In genomic region chr3:17738921-17739320, GRCh38 we compare ENCODE assay signal across 14 cellular contexts. TPM values are rescaled to one million over a fixed set of nuclear protein-coding genes. Genes with fewer than 3 reads are reported as not detected.
DNase-seq lines count a peak whose midpoint lies in the region; ATAC-seq, FAIRE-seq and TF ChIP-seq lines count a peak whose summit lies in the region.
"Had no signal": no experiment of that assay in that cellular context is flagged by ENCODE, and none has a peak within 500 bp of the region (broad histone marks: within the 10 kb centered on the region; RNA-seq: fewer than 3 reads in every experiment).

No MANE protein-coding gene starts in this region.

- H4K20me1 ChIP-seq in Loucy (ENCODE audit: insufficient read depth, low read length, poor library complexity, severe bottlenecking) = peaks cover 33% of the 10 kb centered on the region
- no peaks in the 10 kb centered on the region for H4K20me1 ChIP-seq in K562 (replicated peaks; ENCODE audit: control insufficient read depth, insufficient read depth, low read length)

- no peaks in the 10 kb centered on the region for H3F3A ChIP-seq in Loucy (ENCODE audit: low read depth)

- H3K9me3 Mint-ChIP-seq in CD4-positive, CD25-positive, alpha-beta regulatory T cell = no peaks in the 10 kb centered on the region
- H3K9me3 Mint-ChIP-seq in natural killer cell treated with Interleukin-12 subunit alpha and Interleukin-12 subunit beta and Interleukin-15 and Interleukin-18, amount 100 ng/mL, for 72 hours = no peaks in the 10 kb centered on the region

- peaks cover 34 to 63% (median 49%) of the 10 kb centered on the region in 4 donors for H3K4me1 Mint-ChIP-seq in CD4-positive, CD25-positive, alpha-beta regulatory T cell
- peaks cover 27 to 46% of the 10 kb centered on the region in 2 donors for H3K4me1 Mint-ChIP-seq in natural killer cell treated with Interleukin-12 subunit alpha and Interleukin-12 subunit beta and Interleukin-15 and Interleukin-18, amount 100 ng/mL, for 72 hours (ENCODE audit: low read depth in 2 of 2)

- no peak for DNase-seq in CD4-positive, CD25-positive, alpha-beta regulatory T cell
- DNase-seq in K562 (ENCODE audit: extremely low read depth in 1 of 4, low spot score in 3 of 4) = peak in 1 of 4 experiments; percentile 49
- no peak for DNase-seq in natural killer cell treated with Interleukin-12 subunit alpha and Interleukin-12 subunit beta and Interleukin-15 and Interleukin-18, amount 100 ng/mL, for 72 hours (ENCODE audit: low spot score)
- DNase-seq in adrenal gland = no peak
- DNase-seq in COLO829 (ENCODE audit: low spot score) = no peak
- no peak for DNase-seq in NCI-H345 (lab: John Stamatoyannopoulos, UW)
- DNase-seq in aorta = no peak
- DNase-seq: activated CD8-positive, alpha-beta T cell treated with anti-CD3 and anti-CD28 coated beads, Interleukin-2, amount 10 ng/mL, durations not matched to agents 7 days and 5 days; activated effector memory CD4-positive, alpha-beta T cell treated with Interleukin-2 at 50 U/mL for 16 hours; gastrocnemius medialis; NCI-H2029 treated with DMSO at 0.1 percent for 48 hours; ovary had no signal

- H3K36me3 Mint-ChIP-seq in CD4-positive, CD25-positive, alpha-beta regulatory T cell = peaks cover 13% of the 10 kb centered on the region
- no peaks in the 10 kb centered on the region for H3K36me3 Mint-ChIP-seq in natural killer cell treated with Interleukin-12 subunit alpha and Interleukin-12 subunit beta and Interleukin-15 and Interleukin-18, amount 100 ng/mL, for 72 hours

- H3K27me3 Mint-ChIP-seq in CD4-positive, CD25-positive, alpha-beta regulatory T cell = no peaks in the 10 kb centered on the region
- no peaks in the 10 kb centered on the region for H3K27me3 Mint-ChIP-seq in natural killer cell treated with Interleukin-12 subunit alpha and Interleukin-12 subunit beta and Interleukin-15 and Interleukin-18, amount 100 ng/mL, for 72 hours

- H3K4me3 ChIP-seq in CD4-positive, CD25-positive, alpha-beta regulatory T cell (ENCODE audit: low read depth, low read length) = peak overlapping the region; percentile 42
- H3K4me3 ChIP-seq in Loucy (ENCODE audit: low read length, poor library complexity, severe bottlenecking) (peak overlapping the region; percentile 84), K562 (peak overlapping the region; percentile 70), adrenal gland (no peak overlapping the region), aorta (ENCODE audit: low read length in 2 of 2) (no peak overlapping the region)
- H3K4me3 ChIP-seq: gastrocnemius medialis, ovary, SJSA1 had no signal

- no TSS peak for BruUV-seq in K562 (replicated peaks; lab: Mats Ljungman, UMichigan)

- H3K27ac Mint-ChIP-seq in CD4-positive, CD25-positive, alpha-beta regulatory T cell = peak overlapping the region; percentile 13 to 80 (median 78)
- H3K27ac Mint-ChIP-seq in natural killer cell treated with Interleukin-12 subunit alpha and Interleukin-12 subunit beta and Interleukin-15 and Interleukin-18, amount 100 ng/mL, for 72 hours = peak overlapping the region; percentile 64 to 92
- H3K27ac Mint-ChIP-seq: activated CD8-positive, alpha-beta T cell treated with anti-CD3 and anti-CD28 coated beads, Interleukin-2, amount 10 ng/mL, durations not matched to agents 7 days and 5 days had no signal

- H3K4me2 ChIP-seq in Loucy (ENCODE audit: low read depth, low read length, poor library complexity, severe bottlenecking) = peak overlapping the region; percentile 89
- peak overlapping the region; percentile 83 for H3K4me2 ChIP-seq in K562 (ENCODE audit: insufficient read depth, low read length)

- no peaks in the 10 kb centered on the region for H3K9me2 ChIP-seq in Loucy (replicated peaks; ENCODE audit: low read depth, low read length)

- no peaks in the 10 kb centered on the region for H3K36me3 ChIP-seq in CD4-positive, CD25-positive, alpha-beta regulatory T cell (ENCODE audit: control insufficient read depth, insufficient read depth, low read length)
- H3K36me3 ChIP-seq in Loucy (ENCODE audit: insufficient read depth, low read length) (no peaks in the 10 kb centered on the region), K562 (ENCODE audit: control insufficient read depth, insufficient read depth, low read length) (no peaks in the 10 kb centered on the region; the same call in 2 of the 3 replicates), adrenal gland (replicated peaks in 1 of 2) (no peaks in the 10 kb centered on the region), aorta (ENCODE audit: control insufficient read depth in 1 of 2, insufficient read depth in 2 of 2, low read length in 1 of 2) (no peaks in the 10 kb centered on the region)
- H3K36me3 ChIP-seq: gastrocnemius medialis, ovary, SJSA1 had no signal

- H3K9me3 ChIP-seq in CD4-positive, CD25-positive, alpha-beta regulatory T cell (ENCODE audit: control insufficient read depth in 2 of 2, low read length in 2 of 2) = no peaks in the 10 kb centered on the region
- no peaks in the 10 kb centered on the region for H3K9me3 ChIP-seq in Loucy (ENCODE audit: insufficient read depth, low read depth, low read length)
- no peaks in the 10 kb centered on the region for H3K9me3 ChIP-seq in K562 (replicated peaks; ENCODE audit: control insufficient read depth, insufficient read depth, low read depth, low read length)
- no peaks in the 10 kb centered on the region for H3K9me3 ChIP-seq in adrenal gland (replicated peaks in 1 of 3)
- H3K9me3 ChIP-seq in aorta (ENCODE audit: control insufficient read depth, low read length) = no peaks in the 10 kb centered on the region
- H3K9me3 ChIP-seq: gastrocnemius medialis, ovary, SJSA1 had no signal

- ATAC-seq in CD4-positive, CD25-positive, alpha-beta regulatory T cell (ENCODE audit: low read depth in 2 of 2) = no peak
- ATAC-seq in K562 (no peak), aorta (ENCODE audit: low FRiP score) (no peak)
- ATAC-seq in natural killer cell treated with Interleukin-12 subunit alpha and Interleukin-12 subunit beta and Interleukin-15 and Interleukin-18, amount 100 ng/mL, for 72 hours = no peak
- ATAC-seq: activated CD8-positive, alpha-beta T cell treated with anti-CD3 and anti-CD28 coated beads, Interleukin-2, amount 10 ng/mL, durations not matched to agents 7 days and 5 days; gastrocnemius medialis had no signal

- peaks cover 37% of the 10 kb centered on the region for H3K4me1 ChIP-seq in CD4-positive, CD25-positive, alpha-beta regulatory T cell (ENCODE audit: control insufficient read depth, insufficient read depth, low read length, poor library complexity, severe bottlenecking)
- H3K4me1 ChIP-seq in Loucy (ENCODE audit: insufficient read depth, low read length, poor library complexity, severe bottlenecking) (peaks cover 65% of the 10 kb centered on the region), K562 (replicated peaks in 1 of 2; ENCODE audit: control insufficient read depth in 2 of 2, insufficient read depth in 2 of 2, low read length in 2 of 2) (peaks cover 14 to 26% of the 10 kb centered on the region in 2 experiments), adrenal gland (replicated peaks in 1 of 2) (peaks cover 16 to 44% of the 10 kb centered on the region in 2 donors), aorta (ENCODE audit: control insufficient read depth in 1 of 2, insufficient read depth in 2 of 2, low read length in 2 of 2) (no peaks in the 10 kb centered on the region)

- H2AFZ ChIP-seq in Loucy (ENCODE audit: low read length) (no peak overlapping the region), K562 (ENCODE audit: low read depth, low read length) (peak overlapping the region; percentile 93)

- no peaks in the 10 kb centered on the region for H3K27me3 ChIP-seq in CD4-positive, CD25-positive, alpha-beta regulatory T cell (ENCODE audit: control insufficient read depth, insufficient read depth, low read length)
- H3K27me3 ChIP-seq in Loucy (ENCODE audit: insufficient read depth, low read length, poor library complexity, severe bottlenecking) (no peaks in the 10 kb centered on the region), K562 (ENCODE audit: control insufficient read depth in 2 of 2, insufficient read depth in 2 of 2, low read length in 2 of 2) (no peaks in the 10 kb centered on the region), adrenal gland (no peaks in the 10 kb centered on the region), aorta (ENCODE audit: control insufficient read depth in 1 of 2, insufficient read depth in 2 of 2, low read length in 1 of 2) (no peaks in the 10 kb centered on the region)
- H3K27me3 ChIP-seq: gastrocnemius medialis, ovary, SJSA1 had no signal

- WGBS in K562 (ENCODE audit: insufficient coverage, low coverage, missing lambda C conversion rate) = 8% methylated on average over 2 of the region's 2 CpGs
- WGBS in adrenal gland, 4 donors = 83 to 90% (median 86%) methylated on average over 2 of the region's 2 CpGs
- WGBS in aorta, 2 donors = 72 to 82% methylated on average over 2 of the region's 2 CpGs

- peak overlapping the region; percentile 2 for H3K27ac ChIP-seq in CD4-positive, CD25-positive, alpha-beta regulatory T cell (ENCODE audit: insufficient read depth, low read length, poor library complexity, severe bottlenecking)
- H3K27ac ChIP-seq in K562 (ENCODE audit: extremely low read depth, low read depth, low read length) (peak overlapping the region; percentile 93), adrenal gland (peak overlapping the region in 2 of 5 donors; percentile 13 to 98), aorta (ENCODE audit: low read depth in 1 of 2, low read length in 2 of 2) (no peak overlapping the region)
- H3K27ac ChIP-seq: gastrocnemius medialis, ovary, SJSA1 had no signal

- H3K79me2 ChIP-seq in Loucy (ENCODE audit: insufficient read depth, low read length) (peaks cover 80% of the 10 kb centered on the region), K562 (ENCODE audit: control insufficient read depth, insufficient read depth, low read length) (peaks cover 75% of the 10 kb centered on the region)

- intact Hi-C loops in K562 (cut with micrococcal nuclease) (no loop called here), adrenal gland (cut with DNase I) (no loop called here), aorta (cut with DNase I) (no loop called here)

- TF ChIP-seq RAD21 in K562 (CRISPR knock-in tag; conservative IDR thresholded peaks at IDR 0.05 in 1 of 2, IDR thresholded peaks at IDR 0.05 in 1 of 2) = no peak

- H3K9me1 ChIP-seq in K562 (ENCODE audit: control insufficient read depth, insufficient read depth, low read length) = no peaks in the 10 kb centered on the region

- H3K4me3 Mint-ChIP-seq in CD4-positive, CD25-positive, alpha-beta regulatory T cell = peak overlapping the region in 2 of 4 donors; percentile 6 to 73
- H3K4me3 Mint-ChIP-seq in natural killer cell treated with Interleukin-12 subunit alpha and Interleukin-12 subunit beta and Interleukin-15 and Interleukin-18, amount 100 ng/mL, for 72 hours = peak overlapping the region; percentile 54
- H3K4me3 Mint-ChIP-seq: activated CD8-positive, alpha-beta T cell treated with anti-CD3 and anti-CD28 coated beads, Interleukin-2, amount 10 ng/mL, durations not matched to agents 7 days and 5 days had no signal

- TF ChIP-seq EP300 in K562 (IDR thresholded peaks at IDR 0.05; ENCODE audit: low read length) = no peak

- TF ChIP-seq CTCF in Loucy (conservative IDR thresholded peaks at IDR 0.05; ENCODE audit: low read length) (no peak), K562 (IDR thresholded peaks at IDR 0.05 in 2 of 3, conservative IDR thresholded peaks at IDR 0.05 in 1 of 3; ENCODE audit: insufficient read depth in 2 of 3, low read depth in 1 of 3, low read length in 3 of 3) (no peak), adrenal gland (IDR thresholded peaks at IDR 0.05) (no peak)

- CTCF ChIA-PET in K562 (lab: Yijun Ruan, JAX; ENCODE audit: low intra/inter-chr PET ratio) = no interaction called here

- no peak for TF ChIP-seq POLR2A in K562 (conservative IDR thresholded peaks at IDR 0.05)
- TF ChIP-seq POLR2A in adrenal gland (IDR thresholded peaks at IDR 0.05) = no peak

- in situ Hi-C loops in K562 (cut with MboI) = no loop called here

- H3K9ac ChIP-seq in Loucy (ENCODE audit: low read depth, low read length, poor library complexity, severe bottlenecking) = peak overlapping the region; percentile 97
- peak overlapping the region; percentile 75 to 90; a peak in 3 of 4 replicates for H3K9ac ChIP-seq in K562 (ENCODE audit: insufficient read depth in 1 of 2, low read depth in 2 of 2, low read length in 2 of 2)

- POLR2A ChIA-PET in K562 (lab: Yijun Ruan, JAX) = no interaction called here

- no peak for FAIRE-seq in K562 (lab: Jason Lieb, UNC)

RNA-seq across cellular contexts. Expression of gene TBC1D5, which starts 3.5 kb away (rescaled TPM):
- 61.6 TPM for total RNA-seq in CD4-positive, CD25-positive, alpha-beta regulatory T cell
- polyA plus RNA-seq in CD4-positive, CD25-positive, alpha-beta regulatory T cell = 10 to 100 TPM; 27.6 to 38.8 (median 33.6) TPM
- total RNA-seq in K562 (2011; cell fraction: chromatin; rRNA removed; ENCODE audit: low replicate concordance) = 37.2 and 85.0 TPM in 2 replicates
- total RNA-seq in K562 (2011; cell fraction: nucleolus; rRNA removed) = 19.2 and 21.7 TPM in 2 replicates
- 36.4 and 46.8 TPM in 2 replicates for total RNA-seq in K562 (2011; cell fraction: nucleoplasm; rRNA removed)
- total RNA-seq in K562 (2014; rRNA removed) (26.5 and 27.0 TPM in 2 replicates), K562 (2014; rRNA removed; fragmentation: Illumina TruSeq; extraction: Trizol) (36.0 and 36.4 TPM in 2 replicates), K562 (2015; rRNA removed; fragmentation: Illumina TruSeq; extraction: Trizol) (36.6 and 38.1 TPM in 2 replicates), K562 (2021) (25.6 and 28.9 TPM in 2 replicates), adrenal gland (100 to 1,000 TPM in 2 of 8 donors, 10 to 100 TPM in 6; 47.5 to 108 (median 75.5) TPM), aorta (10 to 100 TPM; 52.2 to 75.5 TPM)
- polyA plus RNA-seq in K562 (2011; rRNA removed) (28.0 and 31.8 TPM in 2 replicates), K562 (2014; fragmentation: Illumina TruSeq; extraction: Trizol) (21.8 and 24.2 TPM in 2 replicates), K562 (2014; fragmentation: Nextera tagmentation; extraction: Ambion mirVana) (1 to 10 TPM; 2.9 to 5.1 TPM), K562 (2014; rRNA removed) (13.5 and 19.8 TPM in 2 replicates), adrenal gland (10 to 100 TPM in 2 of 3 donors, 1 to 10 TPM in 1; 6.4 to 27.5 (median 16.8) TPM), aorta (10 to 100 TPM; 11.8 to 16.8 TPM)
- polyA plus RNA-seq in K562 (2011; cell fraction: cytosol; rRNA removed) = 16.9 and 21.2 TPM in 2 replicates
- polyA plus RNA-seq in K562 (2011; cell fraction: nucleus; rRNA removed) = 15.1 and 18.6 TPM in 2 replicates
- 15.9 and 23.7 TPM in 2 replicates for polyA plus RNA-seq in K562 (2012)
- 68.1 and 87.9 TPM in 2 replicates for polyA minus RNA-seq in K562 (2011; rRNA and poly(A)+ RNA removed)
- 33.6 and 38.9 TPM in 2 replicates for polyA minus RNA-seq in K562 (2011; cell fraction: cytosol; rRNA and poly(A)+ RNA removed)
- polyA minus RNA-seq in K562 (2011; cell fraction: nucleus; rRNA and poly(A)+ RNA removed) = 35.9 and 61.5 TPM in 2 replicates
- 10 to 100 TPM; 43.4 to 51.6 TPM for total RNA-seq in natural killer cell treated with Interleukin-12 subunit alpha and Interleukin-12 subunit beta and Interleukin-15 and Interleukin-18, amount 100 ng/mL, for 72 hours

Comparison
In these comparisons a context has a peak if more than half of its experiments do, and no peak if none do; other contexts are left out.
1. H3K27ac ChIP-seq: peak in CD4-positive, CD25-positive, alpha-beta regulatory T cell (single experiment) and K562 (single experiment); none in aorta (0 of 2).
2. H3K4me3 ChIP-seq: peak in CD4-positive, CD25-positive, alpha-beta regulatory T cell (single experiment), Loucy (single experiment) and K562 (single experiment); none in adrenal gland (0 of 4) and aorta (0 of 2).